1 cellular context compared by ENCODE assay signal in genomic region chr5:72338810-72339209, GRCh38.
TF ChIP-seq lines count a peak whose summit lies in the region.

No MANE protein-coding gene starts in this region.

TF ChIP-seq in K562, 482 proteins besides CTCF, POLR2A, EP300 and RAD21:
- no peak for TF ChIP-seq BHLHE40 (IDR thresholded peaks at IDR 0.05; ENCODE audit: low read length)
- peak; percentile 59 for TF ChIP-seq MAFG (tag; conservative IDR thresholded peaks at IDR 0.05)
- no peak for TF ChIP-seq ESRRB (CRISPR knock-in tag; IDR thresholded peaks at IDR 0.05; ENCODE audit: borderline replicate concordance)
- TF ChIP-seq HOXB6 (CRISPR knock-in tag; IDR thresholded peaks at IDR 0.05; ENCODE audit: borderline replicate concordance) = no peak
- TF ChIP-seq ZNF316 (IDR thresholded peaks at IDR 0.05) = peak; percentile 72
- TF ChIP-seq MAFF (IDR thresholded peaks at IDR 0.05; ENCODE audit: low read length) = 0 out of 2 replicates have a peak, but pooled peaks have one; percentile 8
- TF ChIP-seq PHB2 (IDR thresholded peaks at IDR 0.05; ENCODE audit: low read depth) = no peak
- peak; percentile 86 for TF ChIP-seq RFX1 (IDR thresholded peaks at IDR 0.05)
- peak; percentile 48 for TF ChIP-seq C11orf30 (IDR thresholded peaks at IDR 0.05; ENCODE audit: low read depth)
